Comparison of ENCODE assay signal across 27 cellular contexts in the genomic region with DNA sequence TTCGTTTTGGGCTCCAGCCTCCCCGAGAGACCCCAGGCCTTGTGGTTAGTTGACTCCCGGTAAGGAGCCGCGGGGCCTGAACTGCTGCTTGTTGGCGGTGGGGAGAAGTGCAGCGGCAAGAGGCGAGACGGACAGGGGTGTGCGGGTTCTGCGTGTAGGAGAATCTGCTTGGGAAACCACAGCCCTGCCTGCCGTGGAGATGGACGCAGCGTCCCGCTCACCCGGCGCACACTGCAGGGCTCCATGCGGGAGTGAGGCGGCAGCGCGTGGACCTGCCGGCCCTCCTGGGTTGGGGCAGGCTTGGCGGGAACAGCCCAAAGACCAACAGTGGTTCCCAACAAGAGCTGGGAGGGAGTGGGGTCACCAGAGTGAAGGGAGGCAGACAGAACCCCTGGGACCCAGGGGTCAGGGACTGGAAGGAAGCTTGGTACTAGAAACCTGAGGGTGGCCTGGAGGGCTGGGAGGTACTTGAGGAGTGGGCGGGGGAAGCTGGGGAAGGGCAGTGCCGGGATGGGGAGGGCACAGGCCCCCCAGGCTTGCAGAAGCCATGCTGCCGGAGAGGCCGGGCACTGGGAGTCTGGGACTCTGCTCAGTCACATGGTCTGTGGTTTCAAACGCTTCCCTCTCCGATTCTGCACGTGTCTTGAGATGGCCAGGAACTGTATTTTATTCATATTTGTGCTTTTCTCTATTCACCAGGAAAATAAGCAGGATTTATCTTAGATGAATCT.
DNase-seq lines count a peak whose midpoint lies in the region; ATAC-seq and TF ChIP-seq lines count a peak whose summit lies in the region.
"Had no signal": no experiment of that assay in that cellular context is flagged by ENCODE, and none has a peak within 500 bp of the region (broad histone marks: within the 10 kb centered on the region; RNA-seq: fewer than 3 reads in every experiment).

No MANE protein-coding gene starts in this region.

- peak in 1 of 2 experiments; percentile 57 for DNase-seq in HL-60 (ENCODE audit: low read depth in 1 of 2, low spot score in 1 of 2)
- DNase-seq in coronary artery (ENCODE audit: low spot score), result peak; percentile 65
- DNase-seq in neural crest cell (ENCODE audit: low read depth, low spot score), result no peak
- DNase-seq in NOMO-1 treated with DMSO at 0.1 percent for 48 hours (lab: John Stamatoyannopoulos, UW; ENCODE audit: unreplicated experiment), result no peak
- DNase-seq in COLO829 (ENCODE audit: low spot score), result no peak
- DNase-seq in effector CD4-positive, alpha-beta T cell, result no peak
- DNase-seq: activated CD4-positive, alpha-beta T cell treated with anti-CD3 and anti-CD28 coated beads for 1 hour; activated CD8-positive, alpha-beta T cell treated with anti-CD3 and anti-CD28 coated beads for 36 hours; activated effector memory CD4-positive, alpha-beta T cell treated with Interleukin-2 at 50 U/mL for 16 hours; amygdala; BE2C; Caco-2; DMS53; hippocampal formation; mesenchymal stem cell; NCI-H1417; NCI-H2029; PC-3; stimulated activated CD4-positive, alpha-beta T cell treated with anti-CD3 and anti-CD28 coated beads, Interleukin-2, amount 100 ng/mL, for 48 hours; T-helper 17 cell; thyroid gland had no signal

- H3K9ac ChIP-seq in BLaER1 treated with 17β-estradiol and CSF1 and Interleukin-3, amounts not matched to agents 10 nM and 100 nM, result peak overlapping the region; percentile 26 to 74 (median 62); a peak in 20 of 22 replicates
- H3K9ac ChIP-seq: neural progenitor cell had no signal

- no peak for ATAC-seq in HG03432 (IDR thresholded peaks at IDR 0.05; ENCODE audit: unreplicated experiment)
- ATAC-seq: activated CD8-positive, alpha-beta T cell treated with anti-CD3 and anti-CD28 coated beads for 36 hours; activated naive CD4-positive, alpha-beta T cell treated with anti-CD3 and anti-CD28 coated beads, Interleukin-2, amount 50 U/mL, for 72 hours; PC-3; right cardiac atrium; T-helper 17 cell had no signal

- H3K4me3 Mint-ChIP-seq in neural crest cell, result no peak overlapping the region
- H3K4me3 Mint-ChIP-seq: activated CD8-positive, alpha-beta T cell treated with anti-CD3 and anti-CD28 coated beads for 36 hours; neural progenitor cell; T-helper 17 cell had no signal

- H3K36me3 ChIP-seq in BLaER1 treated with 17β-estradiol and CSF1 and Interleukin-3, amounts not matched to agents 10 nM and 100 nM, result no peaks in the 10 kb centered on the region
- H3K36me3 ChIP-seq: BE2C, neural progenitor cell, thyroid gland had no signal

- peaks cover 0 to 59% (median 0%) of the 10 kb centered on the region in 11 experiments; a peak in 4 of 22 replicates for H3K27me3 ChIP-seq in BLaER1 treated with 17β-estradiol and CSF1 and Interleukin-3, amounts not matched to agents 10 nM and 100 nM
- H3K27me3 ChIP-seq in HL-60 (ENCODE audit: insufficient read depth, poor library complexity, severe bottlenecking), result no peaks in the 10 kb centered on the region
- H3K27me3 ChIP-seq: BE2C, neural progenitor cell, thyroid gland had no signal

- H3K27ac Mint-ChIP-seq in neural crest cell (ENCODE audit: unreplicated experiment), result peak overlapping the region; percentile 58
- H3K27ac Mint-ChIP-seq: activated CD8-positive, alpha-beta T cell treated with anti-CD3 and anti-CD28 coated beads for 36 hours; activated naive CD4-positive, alpha-beta T cell treated with anti-CD3 and anti-CD28 coated beads, Interleukin-2, amount 50 U/mL, for 72 hours; neural progenitor cell; T-helper 17 cell had no signal

- peaks cover 64 to 94% (median 93%) of the 10 kb centered on the region in 10 experiments for H3K4me1 ChIP-seq in BLaER1 treated with 17β-estradiol and CSF1 and Interleukin-3, amounts not matched to agents 10 nM and 100 nM
- H3K4me1 ChIP-seq: BE2C, Caco-2, thyroid gland had no signal

- no peak for TF ChIP-seq CTCF in HL-60 (IDR thresholded peaks at IDR 0.05; ENCODE audit: insufficient read depth, low read length)
- no peak for TF ChIP-seq CTCF in coronary artery (IDR thresholded peaks at IDR 0.05)
- no peak for TF ChIP-seq CTCF in neural crest cell (conservative IDR thresholded peaks at IDR 0.05)

- H3K27me3 Mint-ChIP-seq in neural crest cell (ENCODE audit: low read depth), result no peaks in the 10 kb centered on the region

- peak overlapping the region; percentile 82 to 98 (median 91) for H3K4me2 ChIP-seq in BLaER1 treated with 17β-estradiol and CSF1 and Interleukin-3, amounts not matched to agents 10 nM and 100 nM
- H3K4me2 ChIP-seq: neural progenitor cell had no signal

- H3K9me3 Mint-ChIP-seq in neural crest cell, result no peaks in the 10 kb centered on the region
- H3K9me3 Mint-ChIP-seq: activated CD8-positive, alpha-beta T cell treated with anti-CD3 and anti-CD28 coated beads for 36 hours; activated naive CD4-positive, alpha-beta T cell treated with anti-CD3 and anti-CD28 coated beads, Interleukin-2, amount 50 U/mL, for 72 hours; neural progenitor cell had no signal

- H3K9me3 ChIP-seq in BLaER1 treated with 17β-estradiol and CSF1 and Interleukin-3, amounts not matched to agents 10 nM and 100 nM (replicated peaks in 1 of 11), result no peaks in the 10 kb centered on the region
- H3K9me3 ChIP-seq: BE2C, Caco-2, thyroid gland had no signal

- H3K27ac ChIP-seq in BLaER1 treated with 17β-estradiol and CSF1 and Interleukin-3, amounts not matched to agents 10 nM and 100 nM, result peak overlapping the region in 9 of 11 experiments; percentile 32 to 79 (median 71); a peak in 18 of 22 replicates
- peak overlapping the region; percentile 43 for H3K27ac ChIP-seq in HL-60 (replicated peaks)
- H3K27ac ChIP-seq in coronary artery, result no peak overlapping the region
- H3K27ac ChIP-seq: neural progenitor cell, SK-N-MC, thyroid gland had no signal

- H3K4me1 Mint-ChIP-seq in neural crest cell, result peaks cover 40% of the 10 kb centered on the region

- peaks cover 8 to 82% (median 71%) of the 10 kb centered on the region in 11 experiments; a peak in 20 of 22 replicates for H4K20me1 ChIP-seq in BLaER1 treated with 17β-estradiol and CSF1 and Interleukin-3, amounts not matched to agents 10 nM and 100 nM

- H3K36me3 Mint-ChIP-seq in neural crest cell (ENCODE audit: low read depth), result no peaks in the 10 kb centered on the region
- H3K36me3 Mint-ChIP-seq: activated naive CD4-positive, alpha-beta T cell treated with anti-CD3 and anti-CD28 coated beads, Interleukin-2, amount 50 U/mL, for 72 hours; neural progenitor cell had no signal

- H3K4me3 ChIP-seq in BLaER1 treated with 17β-estradiol and CSF1 and Interleukin-3, amounts not matched to agents 10 nM and 100 nM, result peak overlapping the region in 9 of 10 experiments; percentile 10 to 37 (median 19); a peak in 13 of 20 replicates
- no peak overlapping the region for H3K4me3 ChIP-seq in HL-60 (replicated peaks; ENCODE audit: insufficient read depth, low read length)
- no peak overlapping the region for H3K4me3 ChIP-seq in coronary artery
- H3K4me3 ChIP-seq: neural progenitor cell, SK-N-MC, thyroid gland had no signal

Comparison
In these comparisons a context has a peak if more than half of its experiments do, and no peak if none do; other contexts are left out.
1. H3K27ac ChIP-seq: peak in BLaER1 treated with 17β-estradiol and CSF1 and Interleukin-3, amounts not matched to agents 10 nM and 100 nM (9 of 11) and HL-60 (single experiment); none in coronary artery (0 of 2).
2. H3K4me3 ChIP-seq: peak in BLaER1 treated with 17β-estradiol and CSF1 and Interleukin-3, amounts not matched to agents 10 nM and 100 nM (9 of 10); none in HL-60 (single experiment) and coronary artery (single experiment).